8 cellular contexts compared by ENCODE assay signal in the genomic region with DNA sequence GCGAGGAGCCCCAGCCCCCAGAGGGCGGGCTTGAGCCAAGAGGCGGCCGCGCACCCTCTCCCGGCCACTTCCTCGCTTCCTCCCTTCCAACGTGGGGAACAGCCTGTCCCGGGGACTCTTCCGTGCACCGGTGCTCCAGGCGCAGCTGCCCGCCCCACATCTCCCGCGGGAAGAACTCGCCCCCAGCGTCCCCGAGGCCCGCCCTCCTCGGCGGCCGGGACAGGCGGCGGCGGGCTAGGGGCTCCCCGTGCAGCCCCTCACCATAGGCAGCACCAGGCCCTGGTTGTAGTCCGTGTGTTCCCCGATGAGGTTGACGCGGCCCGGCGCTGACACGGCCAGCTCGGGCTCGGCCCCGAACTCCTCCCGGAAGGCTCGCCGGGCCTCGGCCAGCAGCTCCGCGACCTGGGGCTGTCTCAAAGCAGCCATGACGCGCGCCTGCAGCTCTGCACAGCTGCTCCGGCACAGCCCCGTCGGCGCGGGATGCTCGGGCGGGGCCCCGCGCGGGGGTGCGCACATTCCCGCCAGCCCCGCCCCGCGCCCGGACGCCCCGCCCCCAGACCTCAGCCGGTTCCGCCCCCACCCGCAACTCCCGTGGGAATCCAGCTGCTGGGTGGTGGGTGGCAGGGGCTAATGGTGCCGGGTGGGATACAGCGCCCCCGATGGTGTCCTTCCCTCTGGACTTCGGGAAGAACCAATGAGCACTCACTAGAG. TPM values are rescaled to one million over a fixed set of nuclear protein-coding genes. Genes with fewer than 3 reads are reported as not detected.
DNase-seq lines count a peak whose midpoint lies in the region; ATAC-seq, FAIRE-seq and TF ChIP-seq lines count a peak whose summit lies in the region.

TSS of gene GALK1 (minus strand) at position 482 of the 711 bp plus-strand sequence. CDS start at position 426, 56 bp downstream.

- no peaks in the 10 kb centered on the region for H3K36me3 ChIP-seq in HepG2 (replicated peaks in 1 of 2; ENCODE audit: control insufficient read depth in 1 of 2, insufficient read depth in 2 of 2, low read length in 2 of 2)

- no peaks in the 10 kb centered on the region for H4K20me1 ChIP-seq in HepG2 (ENCODE audit: insufficient read depth, low read length)

- H3K9ac ChIP-seq in HepG2 (ENCODE audit: insufficient read depth, low read depth, low read length), result peak within 1 kb of the TSS; percentile 79

- intact Hi-C loops in HepG2 (cut with micrococcal nuclease; ENCODE audit: unreplicated experiment), result loop anchor here (2.0 kb wide), 1 partner anchor 16 kb away; no protein-coding TSS in a partner anchor

- peak within 1 kb of the TSS; percentile 78 to 92 for H3K27ac ChIP-seq in coronary artery
- H3K27ac ChIP-seq in HepG2 (ENCODE audit: extremely low read length, insufficient read depth, low read length), result peak within 1 kb of the TSS; percentile 79

- H3K4me3 ChIP-seq in coronary artery, result peak within 1 kb of the TSS; percentile 80
- H3K4me3 ChIP-seq in HepG2 (replicated peaks in 1 of 3; ENCODE audit: insufficient read depth in 1 of 3, low read depth in 2 of 3, low read length in 3 of 3), result peak within 1 kb of the TSS; percentile 77 to 87 (median 78)

- no peak within 1 kb of the TSS for H2AFZ ChIP-seq in HepG2 (ENCODE audit: low read length)

- peak in 1 of 2 experiments; percentile 73; a peak in 2 of 4 replicates for TF ChIP-seq POLR2A in HepG2 (IDR thresholded peaks at IDR 0.05; ENCODE audit: insufficient read depth in 1 of 2, low read depth in 2 of 2, low read length in 2 of 2)

- peaks cover 60% of the 10 kb centered on the region for H3K4me1 ChIP-seq in HepG2 (ENCODE audit: insufficient read depth, low read length)

- TF ChIP-seq EP300 in HepG2 (IDR thresholded peaks at IDR 0.05; ENCODE audit: low read depth in 2 of 2, low read length in 2 of 2) (no peak), HepG2 (CRISPR knock-in tag; IDR thresholded peaks at IDR 0.05; ENCODE audit: borderline replicate concordance) (no peak)

- peak; percentile 46 for TF ChIP-seq RAD21 in HepG2 (CRISPR knock-in tag; IDR thresholded peaks at IDR 0.05)

- peak; percentile 73 for ATAC-seq in HepG2

- H3K9me3 ChIP-seq in HepG2 (ENCODE audit: low read length), result no peaks in the 10 kb centered on the region

- DNase-seq in HEK293T (ENCODE audit: extremely low spot score) (peak; percentile 83), NCI-H2196 (lab: John Stamatoyannopoulos, UW; ENCODE audit: unreplicated experiment) (peak; percentile 80), coronary artery (ENCODE audit: low spot score) (peak; percentile 84), HepG2 (ENCODE audit: low spot score) (peak; percentile 59), middle frontal gyrus (ENCODE audit: extremely low spot score, low spot score) (no peak)
- DNase-seq in activated CD4-positive, alpha-beta T cell treated with anti-CD3 and anti-CD28 coated beads for 4 hours, result peak; percentile 71 to 76
- DNase-seq in stimulated activated CD4-positive, alpha-beta T cell treated with anti-CD3 and anti-CD28 coated beads, Interleukin-4, amount 100 ng/mL, for 1 hour, result peak; percentile 72

- 0% methylated on average over 8 of the region's 71 CpGs for WGBS in HepG2 (ENCODE audit: low lambda C conversion rate)

- TF ChIP-seq CTCF in GM12872 (IDR thresholded peaks at IDR 0.05; ENCODE audit: insufficient read depth, low read depth, low read length), result peak; percentile 67; the same call in 1 of the 3 replicates
- TF ChIP-seq CTCF in coronary artery (IDR thresholded peaks at IDR 0.05), result no peak
- TF ChIP-seq CTCF in HepG2 (CRISPR knock-in tag; IDR thresholded peaks at IDR 0.05), result peak; percentile 78

- POLR2A ChIA-PET in HEK293T (lab: Yijun Ruan, JAX), result interaction anchor here (0.8 to 6.7 kb wide), 10 partner anchors 10 to 91 kb away, joined by 3 to 206 read pairs (median 4); partner anchors contain the start of genes UNK and WBP2
- POLR2A ChIA-PET in HepG2 (lab: Yijun Ruan, JAX), result interaction anchor here (0.7 to 8.2 kb wide), 29 partner anchors 10 to 249 kb away, joined by 3 to 390 read pairs (median 5); partner anchors contain the start of genes ITGB4, RECQL5, SAP30BP and SMIM5

- in situ Hi-C loops in HepG2 (cut with HindIII; ENCODE audit: extremely low pct_ligation_motif_present, low pct_unique_long_range_greater_than_20kb), result no loop called here

- H3K79me2 ChIP-seq in HepG2 (ENCODE audit: insufficient read depth, low read length), result no peaks in the 10 kb centered on the region

- BruUV-seq in HepG2 (replicated peaks; lab: Mats Ljungman, UMichigan), result TSS peak; percentile 66

- peak within 1 kb of the TSS; percentile 94 for H3K4me2 ChIP-seq in HepG2 (ENCODE audit: low read depth, low read length)

- CTCF ChIA-PET in HEK293T (lab: Yijun Ruan, JAX), result interaction anchor here (0.9 to 3.5 kb wide), 10 partner anchors 9 to 65 kb away, joined by 3 to 19 read pairs (median 8); partner anchors contain the start of gene UNK
- CTCF ChIA-PET in HepG2 (lab: Yijun Ruan, JAX; ENCODE audit: low intra/inter-chr PET ratio, low total read pairs), result interaction anchor here (2.3 kb wide), 1 partner anchor 11 kb away, joined by 12 read pairs; no protein-coding TSS in a partner anchor

- H3K27me3 ChIP-seq in HepG2 (ENCODE audit: control insufficient read depth in 1 of 2, insufficient read depth in 2 of 2, low read length in 2 of 2), result no peaks in the 10 kb centered on the region

- no peak for FAIRE-seq in HepG2 (lab: Jason Lieb, UNC)

TF ChIP-seq in HEK293T, 16 proteins besides CTCF, POLR2A, EP300 and RAD21:
- no peak for TF ChIP-seq FOXA1 (IDR thresholded peaks at IDR 0.05)
- TF ChIP-seq HDGF (IDR thresholded peaks at IDR 0.05; ENCODE audit: borderline replicate concordance), result no peak
- TF ChIP-seq NFRKB (IDR thresholded peaks at IDR 0.05), result no peak
- no peak for TF ChIP-seq SP1 (IDR thresholded peaks at IDR 0.05)
- no peak for TF ChIP-seq ZNF384 (IDR thresholded peaks at IDR 0.05)
- TF ChIP-seq LEF1 (IDR thresholded peaks at IDR 0.05; ENCODE audit: borderline replicate concordance), result no peak
- TF ChIP-seq SUZ12 (IDR thresholded peaks at IDR 0.05), result no peak

TF ChIP-seq in HepG2, 621 proteins besides CTCF, POLR2A, EP300 and RAD21 (continues in another document):
- no peak for TF ChIP-seq ZNF496 (CRISPR knock-in tag; IDR thresholded peaks at IDR 0.05; ENCODE audit: insufficient replicate concordance)
- 0 out of 2 replicates have a peak, but pooled peaks have one; percentile 67 for TF ChIP-seq ZNF850 (CRISPR knock-in tag; conservative IDR thresholded peaks at IDR 0.05)
- no peak for TF ChIP-seq ISX (CRISPR knock-in tag; conservative IDR thresholded peaks at IDR 0.05)
- 0 out of 2 replicates have a peak, but pooled peaks have one; percentile 4 for TF ChIP-seq NCOR1 (IDR thresholded peaks at IDR 0.05; ENCODE audit: borderline replicate concordance, low read length)
- TF ChIP-seq ZNF816 (CRISPR knock-in tag; IDR thresholded peaks at IDR 0.05; ENCODE audit: borderline replicate concordance), result no peak
- TF ChIP-seq ZNF101 (CRISPR knock-in tag; IDR thresholded peaks at IDR 0.05; ENCODE audit: borderline replicate concordance, low read depth), result no peak
- peak; percentile 15 for TF ChIP-seq IKZF4 (CRISPR knock-in tag; IDR thresholded peaks at IDR 0.05; ENCODE audit: borderline replicate concordance, low read depth, not compliant biosample characterization)
- TF ChIP-seq ZNF782 (CRISPR knock-in tag; IDR thresholded peaks at IDR 0.05; ENCODE audit: borderline replicate concordance), result peak; percentile 21; the same call in 1 of the 2 replicates
- TF ChIP-seq, protein P1, sequence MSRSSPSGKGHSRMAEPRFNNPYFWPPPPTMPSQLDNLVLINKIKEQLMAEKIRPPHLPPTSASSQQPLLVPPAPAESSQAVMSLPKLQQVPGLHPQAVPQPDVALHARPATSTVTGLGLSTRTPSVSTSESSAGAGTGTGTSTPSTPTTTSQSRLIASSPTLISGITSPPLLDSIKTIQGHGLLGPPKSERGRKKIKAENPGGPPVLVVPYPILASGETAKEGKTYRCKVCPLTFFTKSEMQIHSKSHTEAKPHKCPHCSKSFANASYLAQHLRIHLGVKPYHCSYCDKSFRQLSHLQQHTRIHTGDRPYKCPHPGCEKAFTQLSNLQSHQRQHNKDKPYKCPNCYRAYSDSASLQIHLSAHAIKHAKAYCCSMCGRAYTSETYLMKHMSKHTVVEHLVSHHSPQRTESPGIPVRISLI (CRISPR knock-in tag; IDR thresholded peaks at IDR 0.05; ENCODE audit: borderline replicate concordance), result no peak; the same call in 1 of the 2 replicates
- 0 out of 2 replicates have a peak, but pooled peaks have one; percentile 1 for TF ChIP-seq ZNF792 (CRISPR knock-in tag; IDR thresholded peaks at IDR 0.05)
- peak; percentile 63 for TF ChIP-seq PHF8 (CRISPR knock-in tag; IDR thresholded peaks at IDR 0.05)
- no peak for TF ChIP-seq ZEB1 (IDR thresholded peaks at IDR 0.05; ENCODE audit: insufficient replicate concordance, low read depth)
- no peak for TF ChIP-seq HIVEP1 (CRISPR knock-in tag; IDR thresholded peaks at IDR 0.05)

RNA-seq across cellular contexts. Expression of gene GALK1, which starts in this region (rescaled TPM):
- total RNA-seq in HepG2 (2016; rRNA removed; fragmentation: Illumina TruSeq; extraction: Trizol), result 93.6 and 95.6 TPM in 2 replicates
- total RNA-seq in HepG2 (2016; cell fraction: cytosol; rRNA removed; fragmentation: Illumina TruSeq; extraction: Trizol; ENCODE audit: low read depth), result 31.6 and 39.5 TPM in 2 replicates
- total RNA-seq in HepG2 (2016; cell fraction: insoluble cytoplasmic fraction; rRNA removed; fragmentation: Illumina TruSeq; extraction: Trizol), result 94.0 and 98.0 TPM in 2 replicates
- total RNA-seq in HepG2 (2016; cell fraction: membrane; rRNA removed; fragmentation: Illumina TruSeq; extraction: Trizol), result 35.0 and 44.2 TPM in 2 replicates
- total RNA-seq in HepG2 (2016; cell fraction: nucleus; rRNA removed; fragmentation: Illumina TruSeq; extraction: Trizol), result 44.3 and 48.9 TPM in 2 replicates
- polyA plus RNA-seq in HepG2 (2011; rRNA removed), result 59.9 and 93.0 TPM in 2 replicates
- 65.7 and 112 TPM in 2 replicates for polyA plus RNA-seq in HepG2 (2011; cell fraction: cytosol; rRNA removed)
- 162 and 164 TPM in 2 replicates for polyA plus RNA-seq in HepG2 (2011; cell fraction: nucleus; rRNA removed)
- polyA plus RNA-seq in HepG2 (2012), result 57.4 and 59.7 TPM in 2 replicates
- 29.0 and 30.8 TPM in 2 replicates for polyA plus RNA-seq in HepG2 (2016; cell fraction: cytosol; fragmentation: Illumina TruSeq; extraction: Trizol; ENCODE audit: low read depth)
- 86.3 and 86.5 TPM in 2 replicates for polyA plus RNA-seq in HepG2 (2016; cell fraction: insoluble cytoplasmic fraction; fragmentation: Illumina TruSeq; extraction: Trizol; ENCODE audit: low read depth)
- polyA plus RNA-seq in HepG2 (2016; cell fraction: membrane; fragmentation: Illumina TruSeq; extraction: Trizol; ENCODE audit: low read depth), result 25.3 and 27.1 TPM in 2 replicates
- polyA plus RNA-seq in HepG2 (2016; cell fraction: nucleus; fragmentation: Illumina TruSeq; extraction: Trizol; ENCODE audit: insufficient read depth, low read depth), result 72.3 and 78.9 TPM in 2 replicates
- 28.9 and 121 TPM in 2 replicates for polyA minus RNA-seq in HepG2 (2011; rRNA and poly(A)+ RNA removed; ENCODE audit: low replicate concordance)
- polyA minus RNA-seq in HepG2 (2011; cell fraction: cytosol; rRNA and poly(A)+ RNA removed), result 45.9 and 49.6 TPM in 2 replicates
- polyA minus RNA-seq in HepG2 (2011; cell fraction: nucleus; rRNA and poly(A)+ RNA removed), result 26.3 and 28.6 TPM in 2 replicates
